ENCODE assay signal across 11 cellular contexts in the genomic region with DNA sequence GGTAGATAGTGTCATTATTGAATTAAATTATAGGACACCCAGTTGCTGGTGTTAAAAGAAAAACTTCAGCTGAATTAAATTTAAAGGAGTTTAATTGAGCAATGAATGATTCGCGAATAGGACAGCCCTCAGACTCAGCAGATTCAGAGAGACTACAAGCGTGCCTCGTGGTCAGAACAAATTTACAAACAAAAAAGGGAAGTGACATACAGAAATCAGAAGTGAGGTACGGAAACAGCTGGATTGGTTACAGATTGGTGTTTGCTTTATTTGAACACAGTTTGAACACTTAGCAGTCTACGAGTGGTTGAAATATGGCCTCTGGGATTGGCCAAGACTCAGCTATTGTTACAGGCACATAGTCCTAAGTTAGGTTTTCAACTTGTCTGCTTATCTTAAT. TPM values are rescaled to one million over a fixed set of nuclear protein-coding genes. Genes with fewer than 3 reads are reported as not detected.
DNase-seq lines count a peak whose midpoint lies in the region; ATAC-seq and TF ChIP-seq lines count a peak whose summit lies in the region.
"Had no signal": no experiment of that assay in that cellular context is flagged by ENCODE, and none has a peak within 500 bp of the region (broad histone marks: within the 10 kb centered on the region; RNA-seq: fewer than 3 reads in every experiment).

No MANE protein-coding gene starts in this region.

- H3K4me3 ChIP-seq in left lung (no peak overlapping the region), lower leg skin (ENCODE audit: low read depth, poor library complexity, severe bottlenecking) (no peak overlapping the region), GM23338 (no peak overlapping the region)

- H3K4me1 Mint-ChIP-seq in GM23338: peaks cover 3% of the 10 kb centered on the region; the same call in 2 of the 3 replicates

- no peaks in the 10 kb centered on the region for H3K27me3 ChIP-seq in left lung
- H3K27me3 ChIP-seq in GM23338 (ENCODE audit: insufficient read depth): no peaks in the 10 kb centered on the region

- H2AFZ ChIP-seq in GM23338: no peak overlapping the region; the same call in 1 of the 2 replicates

- H3K4me3 Mint-ChIP-seq in GM23338: no peak overlapping the region
- H3K4me3 Mint-ChIP-seq: mesothelial cell of epicardium had no signal

- 69 to 74% methylated on average over 6 of the region's 6 CpGs for WGBS in lower leg skin, 2 donors

- no peaks in the 10 kb centered on the region for H3K36me3 ChIP-seq in left lung
- no peaks in the 10 kb centered on the region for H3K36me3 ChIP-seq in GM23338 (ENCODE audit: insufficient read depth)

- H3K27me3 Mint-ChIP-seq in GM23338 (ENCODE audit: insufficient read depth, low read depth, poor library complexity): no peaks in the 10 kb centered on the region

- H3K9me3 ChIP-seq in left lung: peaks cover 0 to 3% of the 10 kb centered on the region in 2 donors

- no peak for TF ChIP-seq POLR2A in lower leg skin (IDR thresholded peaks at IDR 0.05)

- H3K4me1 ChIP-seq in left lung (peaks cover 0 to 3% of the 10 kb centered on the region in 2 donors), GM23338 (ENCODE audit: insufficient read depth) (no peaks in the 10 kb centered on the region)

- H3K79me2 ChIP-seq in GM23338 (replicated peaks; ENCODE audit: insufficient read depth): no peaks in the 10 kb centered on the region

- no peak overlapping the region for H3K4me2 ChIP-seq in GM23338

- DNase-seq in left lung (no peak), lower leg skin (ENCODE audit: low spot score in 2 of 2) (no peak), NCI-H1105 treated with DMSO at 0.1 percent for 48 hours (lab: John Stamatoyannopoulos, UW) (no peak), GM23338 (ENCODE audit: low spot score) (no peak), NCI-H1930 (lab: John Stamatoyannopoulos, UW) (no peak)
- DNase-seq: DMS53, NCI-H82 had no signal

- H3K27ac ChIP-seq in left lung (no peak overlapping the region), GM23338 (ENCODE audit: low read depth) (no peak overlapping the region)

- ATAC-seq in GM18870 (IDR thresholded peaks at IDR 0.05; ENCODE audit: unreplicated experiment) (peak; percentile 96), HG02642 (IDR thresholded peaks at IDR 0.05; ENCODE audit: poor library complexity, unreplicated experiment) (peak; percentile 97), HG03575 (IDR thresholded peaks at IDR 0.05; ENCODE audit: extremely low read depth, insufficient number of reproducible peaks, low FRiP score, unreplicated experiment) (peak; percentile 84), left lung (peak; percentile 36), GM23338 (no peak)

- TF ChIP-seq CTCF in left lung (IDR thresholded peaks at IDR 0.05) (no peak), lower leg skin (IDR thresholded peaks at IDR 0.05) (no peak), GM23338 (conservative IDR thresholded peaks at IDR 0.05; ENCODE audit: low read depth in 2 of 2) (no peak)

- intact Hi-C loops in left lung (cut with DNase I) (no loop called here), lower leg skin (cut with DNase I; ENCODE audit: low total_unique reads) (no loop called here)

- no peak overlapping the region for H3K27ac Mint-ChIP-seq in GM23338
- H3K27ac Mint-ChIP-seq: mesothelial cell of epicardium had no signal

- no peaks in the 10 kb centered on the region for H3K36me3 Mint-ChIP-seq in GM23338 (ENCODE audit: low read depth)
- H3K36me3 Mint-ChIP-seq: mesothelial cell of epicardium had no signal

- H4K20me1 ChIP-seq in GM23338 (replicated peaks; ENCODE audit: insufficient read depth): no peaks in the 10 kb centered on the region

- peaks cover 3% of the 10 kb centered on the region; the same call in 2 of the 3 replicates for H3K9me3 Mint-ChIP-seq in GM23338

- no peaks in the 10 kb centered on the region for H3K9me2 ChIP-seq in GM23338 (ENCODE audit: insufficient read depth)

- no peaks in the 10 kb centered on the region for H3F3A ChIP-seq in GM23338 (replicated peaks; ENCODE audit: low read depth)

TF ChIP-seq in GM23338, 12 proteins besides CTCF, POLR2A, EP300 and RAD21:
- TF ChIP-seq ZNF114 (CRISPR knock-in tag; IDR thresholded peaks at IDR 0.05) (no peak), ZNF331 (CRISPR knock-in tag; IDR thresholded peaks at IDR 0.05; ENCODE audit: low read depth) (no peak), STAT1 (IDR thresholded peaks at IDR 0.05; ENCODE audit: unreplicated experiment) (no peak)
TF ChIP-seq in GM23338: peak in this region for 0.

RNA-seq across cellular contexts. Expression of gene TNFRSF21, which starts 25.8 kb away (rescaled TPM):
- 10 to 100 TPM; 42.4 to 55.8 TPM for total RNA-seq in left lung
- 1 to 10 TPM; 1.6 to 5.4 (median 3.1) TPM for total RNA-seq in lower leg skin
- total RNA-seq in GM23338 (2014; rRNA removed; shearing (Covaris generic)): 48.1 and 48.5 TPM in 2 replicates
- 22.1 and 22.8 TPM in 2 replicates for polyA plus RNA-seq in GM23338 (2016; fragmentation: Nextera tagmentation; extraction: Ambion mirVana)
